In genomic region chr14:99573000-99573330, GRCh38 we compare ENCODE assay signal across 11 cellular contexts. TPM values are rescaled to one million over a fixed set of nuclear protein-coding genes. Genes with fewer than 3 reads are reported as not detected.
DNase-seq lines count a peak whose midpoint lies in the region; ATAC-seq and TF ChIP-seq lines count a peak whose summit lies in the region.
"Had no signal": no experiment of that assay in that cellular context is flagged by ENCODE, and none has a peak within 500 bp of the region (broad histone marks: within the 10 kb centered on the region; RNA-seq: fewer than 3 reads in every experiment).

No MANE protein-coding gene starts in this region.

- peaks cover 0 to 3% of the 10 kb centered on the region in 2 donors for H3K27me3 Mint-ChIP-seq in stimulated activated naive B cell treated with anti-CD40 and anti-IgM and Interleukin-4, amounts not matched to agents 10 μg/mL and 1 μg/mL and 100 μg/mL, for 72 hours

- peak overlapping the region; percentile 86 for H3K27ac ChIP-seq in hepatocyte

- H3K27ac Mint-ChIP-seq in stimulated activated naive B cell treated with anti-CD40 and anti-IgM and Interleukin-4, amounts not matched to agents 10 μg/mL and 1 μg/mL and 100 μg/mL, for 72 hours = no peak overlapping the region
- H3K27ac Mint-ChIP-seq: dendritic cell treated with granulocyte-macrophage colony-stimulating factor and Interleukin-4, amounts not matched to agents 40 ng/mL and 50 ng/mL, for 4 days had no signal

- ATAC-seq in stimulated activated naive B cell treated with anti-CD40 and anti-IgM and Interleukin-4, amounts not matched to agents 10 μg/mL and 1 μg/mL and 100 μg/mL, for 72 hours (replicated peaks) = peak; percentile 17 to 62
- no peak for ATAC-seq in HG03521 (IDR thresholded peaks at IDR 0.05; ENCODE audit: unreplicated experiment)

- no peaks in the 10 kb centered on the region for H3K36me3 Mint-ChIP-seq in stimulated activated naive B cell treated with anti-CD40 and anti-IgM and Interleukin-4, amounts not matched to agents 10 μg/mL and 1 μg/mL and 100 μg/mL, for 72 hours

- DNase-seq in NCI-H1092 treated with DMSO at 0.1 percent for 48 hours (lab: John Stamatoyannopoulos, UW) (peak; percentile 44), NCI-H1092 (lab: John Stamatoyannopoulos, UW) (no peak), NCI-H2107 treated with DMSO at 0.1 percent for 48 hours (lab: John Stamatoyannopoulos, UW; ENCODE audit: unreplicated experiment) (peak; percentile 38), hepatocyte (ENCODE audit: low spot score) (no peak), NOMO-1 (lab: John Stamatoyannopoulos, UW; ENCODE audit: unreplicated experiment in 2 of 2) (no peak), NCI-H128 (lab: John Stamatoyannopoulos, UW; ENCODE audit: unreplicated experiment) (no peak)
- DNase-seq in stimulated activated naive B cell treated with anti-CD40 and anti-IgM and Interleukin-4, amounts not matched to agents 10 μg/mL and 1 μg/mL and 100 μg/mL, for 72 hours = no peak
- DNase-seq: foreskin fibroblast; stimulated activated CD4-positive, alpha-beta T cell treated with anti-CD3 and anti-CD28 coated beads, Interleukin-4, amount 100 ng/mL, for 1 hour had no signal

- H3K4me3 ChIP-seq in hepatocyte = no peak overlapping the region

- H3K4me1 ChIP-seq in hepatocyte (ENCODE audit: insufficient read depth) = peaks cover 93% of the 10 kb centered on the region

- H2AFZ ChIP-seq in hepatocyte = no peak overlapping the region

- no peak overlapping the region for H3K4me3 Mint-ChIP-seq in stimulated activated naive B cell treated with anti-CD40 and anti-IgM and Interleukin-4, amounts not matched to agents 10 μg/mL and 1 μg/mL and 100 μg/mL, for 72 hours
- H3K4me3 Mint-ChIP-seq: dendritic cell treated with granulocyte-macrophage colony-stimulating factor and Interleukin-4, amounts not matched to agents 40 ng/mL and 50 ng/mL, for 4 days had no signal

- no peaks in the 10 kb centered on the region for H3K9me3 Mint-ChIP-seq in stimulated activated naive B cell treated with anti-CD40 and anti-IgM and Interleukin-4, amounts not matched to agents 10 μg/mL and 1 μg/mL and 100 μg/mL, for 72 hours
- H3K9me3 Mint-ChIP-seq: dendritic cell treated with granulocyte-macrophage colony-stimulating factor and Interleukin-4, amounts not matched to agents 40 ng/mL and 50 ng/mL, for 4 days had no signal

- H3K27me3 ChIP-seq in hepatocyte = no peaks in the 10 kb centered on the region

- 84% methylated on average over 15 of the region's 16 CpGs for WGBS in hepatocyte (ENCODE audit: low lambda C conversion rate, missing lambda C conversion rate)

- H3K9me2 ChIP-seq in hepatocyte (replicated peaks; ENCODE audit: insufficient read depth) = no peaks in the 10 kb centered on the region

- H3K4me1 Mint-ChIP-seq in stimulated activated naive B cell treated with anti-CD40 and anti-IgM and Interleukin-4, amounts not matched to agents 10 μg/mL and 1 μg/mL and 100 μg/mL, for 72 hours = peaks cover 13 to 21% of the 10 kb centered on the region in 2 donors

- H3K4me2 ChIP-seq in hepatocyte = peak overlapping the region; percentile 59

- peaks cover 90% of the 10 kb centered on the region for H3K79me2 ChIP-seq in hepatocyte

- H4K20me1 ChIP-seq in hepatocyte (ENCODE audit: insufficient read depth, poor library complexity, severe bottlenecking) = peaks cover 18% of the 10 kb centered on the region

- H3K36me3 ChIP-seq in hepatocyte (replicated peaks; ENCODE audit: insufficient read depth, low read depth) = no peaks in the 10 kb centered on the region

- TF ChIP-seq CTCF in hepatocyte (IDR thresholded peaks at IDR 0.05; ENCODE audit: poor library complexity) = no peak

- H3K9me3 ChIP-seq in hepatocyte (ENCODE audit: low read depth) = no peaks in the 10 kb centered on the region

RNA-seq across cellular contexts. Expression of gene CCDC85C, which starts 31.0 kb away (rescaled TPM):
- total RNA-seq in hepatocyte = 32.8 and 37.8 TPM in 2 replicates
- 33.8 and 47.2 TPM in 2 replicates for polyA plus RNA-seq in hepatocyte

Comparison
In these comparisons a context has a peak if more than half of its experiments do, and no peak if none do; other contexts are left out.
1. DNase-seq: peak in NCI-H1092 treated with DMSO at 0.1 percent for 48 hours (single experiment) and NCI-H2107 treated with DMSO at 0.1 percent for 48 hours (single experiment); none in NCI-H1092 (single experiment), hepatocyte (single experiment), stimulated activated naive B cell treated with anti-CD40 and anti-IgM and Interleukin-4, amounts not matched to agents 10 μg/mL and 1 μg/mL and 100 μg/mL, for 72 hours (single experiment), NOMO-1 (0 of 2) and NCI-H128 (single experiment).